Comparison of ENCODE assay signal across 21 cellular contexts in the genomic region with DNA sequence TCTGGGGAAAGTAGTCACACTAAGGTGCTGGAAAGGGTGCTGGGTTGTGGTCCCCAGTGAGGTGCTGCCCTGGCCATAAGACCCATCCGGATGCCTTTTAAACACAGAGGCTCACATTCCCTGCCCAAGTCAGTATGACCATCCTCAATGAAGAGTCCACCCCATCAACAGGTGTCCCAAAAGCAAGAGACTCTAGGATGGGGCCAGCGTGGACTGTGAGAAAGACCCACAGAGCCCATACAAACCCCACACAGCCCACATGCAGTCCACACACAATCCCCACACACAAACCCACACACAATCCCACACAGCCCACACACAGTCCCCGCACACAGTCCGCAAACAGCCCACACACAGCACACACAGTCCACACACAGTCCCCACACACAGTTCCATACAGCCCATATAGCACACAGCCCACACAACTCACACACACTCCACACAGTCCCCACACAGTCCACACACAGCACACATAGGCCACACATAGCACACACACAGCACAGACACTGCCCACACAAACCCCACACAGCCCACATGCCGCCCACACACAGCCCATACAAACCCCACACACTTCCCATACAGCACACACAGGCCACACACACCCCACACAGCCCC.
A peak's percentile ranks its signal among the peaks of the same experiment; 100 is the strongest.
DNase-seq lines count a peak whose midpoint lies in the region; ATAC-seq and TF ChIP-seq lines count a peak whose summit lies in the region.
"Had no signal": no experiment of that assay in that cellular context is flagged by ENCODE, and none has a peak within 500 bp of the region (broad histone marks: within the 10 kb centered on the region; RNA-seq: fewer than 3 reads in every experiment).

No MANE protein-coding gene starts in this region.

- H3K9me3 ChIP-seq in WERI-Rb-1 (ENCODE audit: severe bottlenecking) (no peaks in the 10 kb centered on the region), upper lobe of right lung (no peaks in the 10 kb centered on the region)

- intact Hi-C loops in upper lobe of right lung (cut with DNase I), result no loop called here
- intact Hi-C loops in cardiac septum (cut with DNase I), result no loop called here

- H3K27ac ChIP-seq in WERI-Rb-1, result no peak overlapping the region
- H3K27ac ChIP-seq in upper lobe of right lung, result no peak overlapping the region
- H3K27ac ChIP-seq: RWPE1 had no signal

- DNase-seq in activated CD8-positive, alpha-beta memory T cell treated with anti-CD3 and anti-CD28 coated beads for 24 hours, result peak; percentile 24
- no peak for DNase-seq in activated CD8-positive, alpha-beta memory T cell treated with anti-CD3 and anti-CD28 coated beads, Interleukin-2, amount 50 U/mL, for 4 hours
- DNase-seq in WERI-Rb-1, result peak; percentile 1
- peak; percentile 24 for DNase-seq in left lobe of liver (ENCODE audit: low spot score)
- DNase-seq in upper lobe of right lung, result no peak
- no peak for DNase-seq in NCI-H748 (lab: John Stamatoyannopoulos, UW; ENCODE audit: unreplicated experiment)
- no peak for DNase-seq in cardiac septum (ENCODE audit: low spot score)
- DNase-seq: 8988T; C1 segment of cervical spinal cord; CD8-positive, alpha-beta T cell; DND-41; NCI-H1105; NCI-H146; NCI-H2029; NCI-H2227 treated with DMSO at 0.1 percent for 48 hours; NCI-H510A; NCI-H748 treated with DMSO at 0.1 percent for 48 hours; SHP77 treated with DMSO at 0.1 percent for 48 hours had no signal

- ATAC-seq in left lobe of liver (no peak), upper lobe of right lung (peak; percentile 7)
- ATAC-seq: CD8-positive, alpha-beta T cell; GM12878; GM23338 had no signal

- H3K4me1 ChIP-seq in upper lobe of right lung, result no peaks in the 10 kb centered on the region

- TF ChIP-seq CTCF in WERI-Rb-1 (IDR thresholded peaks at IDR 0.05; ENCODE audit: low read depth, low read length), result no peak
- no peak for TF ChIP-seq CTCF in upper lobe of right lung (IDR thresholded peaks at IDR 0.05)

- H3K4me3 ChIP-seq in WERI-Rb-1 (ENCODE audit: low read depth, low read length), result no peak overlapping the region
- H3K4me3 ChIP-seq in upper lobe of right lung, result no peak overlapping the region
- H3K4me3 ChIP-seq: GM12878, GM23338 had no signal

- H3K36me3 ChIP-seq in WERI-Rb-1 (no peaks in the 10 kb centered on the region), upper lobe of right lung (no peaks in the 10 kb centered on the region)

- H3K27me3 ChIP-seq in WERI-Rb-1 (ENCODE audit: insufficient read depth, low read depth, severe bottlenecking) (no peaks in the 10 kb centered on the region), upper lobe of right lung (no peaks in the 10 kb centered on the region)

Comparison
In these comparisons a context has a peak if more than half of its experiments do, and no peak if none do; other contexts are left out.
1. DNase-seq: peak in activated CD8-positive, alpha-beta memory T cell treated with anti-CD3 and anti-CD28 coated beads for 24 hours (single experiment), WERI-Rb-1 (single experiment) and left lobe of liver (single experiment); none in activated CD8-positive, alpha-beta memory T cell treated with anti-CD3 and anti-CD28 coated beads, Interleukin-2, amount 50 U/mL, for 4 hours (single experiment), upper lobe of right lung (single experiment), NCI-H748 (single experiment) and cardiac septum (single experiment).